In the genomic region with DNA sequence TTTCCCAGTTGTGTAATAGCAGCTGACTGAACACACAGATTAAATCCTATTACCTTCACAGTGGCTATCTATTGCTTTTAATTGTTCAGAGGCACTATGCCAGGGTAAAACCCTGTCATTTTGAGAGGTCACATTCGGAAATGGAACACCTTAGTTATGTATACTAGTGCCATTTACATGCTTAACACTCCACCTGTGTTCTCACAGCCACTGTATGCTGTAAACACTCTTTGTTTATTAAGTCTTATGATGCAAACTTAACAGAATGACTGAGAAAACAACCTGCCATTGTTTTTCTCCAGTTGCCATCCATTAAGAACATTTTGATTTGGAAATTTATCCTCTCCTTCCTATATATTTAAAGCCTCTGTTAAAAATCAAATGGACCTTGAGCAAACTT, we compare ENCODE assay signal across 17 cellular contexts.
"Had no signal": no experiment of that assay in that cellular context is flagged by ENCODE, and none has a peak within 500 bp of the region (broad histone marks: within the 10 kb centered on the region; RNA-seq: fewer than 3 reads in every experiment).

No MANE protein-coding gene starts in this region.

- ATAC-seq: activated CD8-positive, alpha-beta memory T cell treated with anti-CD3 and anti-CD28 coated beads, Interleukin-2, amount 10 ng/mL, durations not matched to agents 7 days and 5 days; activated CD8-positive, alpha-beta T cell treated with anti-CD3 and anti-CD28 coated beads for 36 hours; activated naive CD8-positive, alpha-beta T cell treated with anti-CD3 and anti-CD28 coated beads, Interleukin-2, amount 50 U/mL, for 24 hours; heart right ventricle; naive thymus-derived CD8-positive, alpha-beta T cell; sciatic nerve; T-helper 17 cell had no signal

- H3K4me3 ChIP-seq: cardiac muscle cell, heart right ventricle, left ventricle myocardium inferior, thoracic aorta had no signal

- H3K27me3 ChIP-seq: cardiac muscle cell, heart right ventricle had no signal

- H3K36me3 ChIP-seq: cardiac muscle cell, heart right ventricle, left ventricle myocardium inferior, thoracic aorta had no signal

- H3K9me3 ChIP-seq: heart right ventricle, left ventricle myocardium inferior, thoracic aorta had no signal

- H3K27ac ChIP-seq: cardiac muscle cell, heart right ventricle, left ventricle myocardium inferior, thoracic aorta had no signal

- DNase-seq: activated CD4-positive, alpha-beta T cell treated with anti-CD3 and anti-CD28 coated beads, Interleukin-2, amount 10 ng/mL, durations not matched to agents 24 days and 14 days; activated CD8-positive, alpha-beta memory T cell treated with anti-CD3 and anti-CD28 coated beads, Interleukin-2, amount 10 ng/mL, durations not matched to agents 7 days and 5 days; activated CD8-positive, alpha-beta T cell treated with anti-CD3 and anti-CD28 coated beads for 36 hours; activated gamma-delta T cell; activated naive CD4-positive, alpha-beta T cell treated with anti-CD3 and anti-CD28 coated beads, Interleukin-2, amount 50 U/mL, for 16 hours; activated naive CD8-positive, alpha-beta T cell treated with anti-CD3 and anti-CD28 coated beads, Interleukin-2, amount 50 U/mL, for 24 hours; activated T-cell treated with anti-CD3 and anti-CD28 coated beads for 4 hours; cortex of kidney; heart right ventricle; left ventricle myocardium inferior; naive thymus-derived CD8-positive, alpha-beta T cell; stimulated activated CD4-positive, alpha-beta T cell treated with anti-CD3 and anti-CD28 coated beads, Interleukin-4, amount 100 ng/mL, for 1 hour; stimulated activated naive CD4-positive, alpha-beta T cell; T-helper 17 cell had no signal

- H3K4me1 ChIP-seq: heart right ventricle, left ventricle myocardium inferior had no signal
